ENCODE assay signal across 10 cellular contexts in the genomic region with DNA sequence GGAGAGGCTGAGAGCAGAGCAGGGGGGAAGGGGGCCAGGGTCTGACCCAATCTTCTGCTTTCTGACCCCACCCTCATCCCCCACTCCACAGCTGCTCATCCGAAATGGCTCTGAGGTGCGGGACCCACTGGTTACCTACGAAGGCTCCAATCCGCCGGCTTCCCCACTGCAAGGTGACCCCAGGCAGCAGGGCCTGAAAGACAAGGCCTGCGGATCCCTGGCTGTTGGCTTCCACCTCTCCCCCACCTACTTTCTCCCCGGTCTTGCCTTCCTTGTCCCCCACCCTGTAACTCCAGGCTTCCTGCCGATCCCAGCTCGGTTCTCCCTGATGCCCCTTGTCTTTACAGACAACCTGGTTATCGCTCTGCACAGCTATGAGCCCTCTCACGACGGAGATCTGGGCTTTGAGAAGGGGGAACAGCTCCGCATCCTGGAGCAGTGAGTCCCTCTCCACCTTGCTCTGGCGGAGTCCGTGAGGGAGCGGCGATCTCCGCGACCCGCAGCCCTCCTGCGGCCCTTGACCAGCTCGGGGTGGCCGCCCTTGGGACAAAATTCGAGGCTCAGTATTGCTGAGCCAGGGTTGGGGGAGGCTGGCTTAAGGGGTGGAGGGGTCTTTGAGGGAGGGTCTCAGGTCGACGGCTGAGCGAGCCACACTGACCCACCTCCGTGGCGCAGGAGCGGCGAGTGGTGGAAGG. TPM values are rescaled to one million over a fixed set of nuclear protein-coding genes. Genes with fewer than 3 reads are reported as not detected.
A peak's percentile ranks its signal among the peaks of the same experiment; 100 is the strongest.
DNase-seq lines count a peak whose midpoint lies in the region; ATAC-seq lines count a peak whose summit lies in the region.
"Had no signal": no experiment of that assay in that cellular context is flagged by ENCODE, and none has a peak within 500 bp of the region (broad histone marks: within the 10 kb centered on the region; RNA-seq: fewer than 3 reads in every experiment).

No MANE protein-coding gene starts in this region.

- peak overlapping the region; percentile 38 for H3K4me3 Mint-ChIP-seq in activated T-cell treated with anti-CD3 and anti-CD28 coated beads, Interleukin-2, amount 50 U/mL, for 4 hours
- H3K4me3 Mint-ChIP-seq in activated T-helper 1 cell treated with anti-CD3 and anti-CD28 coated beads, Interleukin-12 subunit alpha, Interleukin-12 subunit beta, Interleukin-2, Interleukin-4 antibody, amounts not matched to agents 30 ng/mL and 10 ng/mL and 1 ng/mL, durations not matched to agents 14 hours and 24 hours and 36 hours: no peak overlapping the region
- H3K4me3 Mint-ChIP-seq in stimulated activated effector memory CD8-positive, alpha-beta T cell treated with anti-CD3 and anti-CD28 coated beads, Interleukin-12 subunit alpha, Interleukin-12 subunit beta, amount 100 ng/mL, for 72 hours: no peak overlapping the region
- H3K4me3 Mint-ChIP-seq: brain had no signal

- no peaks in the 10 kb centered on the region for H3K27me3 Mint-ChIP-seq in activated T-cell treated with anti-CD3 and anti-CD28 coated beads, Interleukin-2, amount 50 U/mL, for 4 hours (ENCODE audit: low read depth)
- no peaks in the 10 kb centered on the region for H3K27me3 Mint-ChIP-seq in activated T-helper 1 cell treated with anti-CD3 and anti-CD28 coated beads, Interleukin-12 subunit alpha, Interleukin-12 subunit beta, Interleukin-2, Interleukin-4 antibody, amounts not matched to agents 30 ng/mL and 10 ng/mL and 1 ng/mL, durations not matched to agents 14 hours and 24 hours and 36 hours (ENCODE audit: insufficient read depth)
- H3K27me3 Mint-ChIP-seq: naive B cell had no signal

- H3K9me3 Mint-ChIP-seq in activated T-cell treated with anti-CD3 and anti-CD28 coated beads, Interleukin-2, amount 50 U/mL, for 4 hours: no peaks in the 10 kb centered on the region
- no peaks in the 10 kb centered on the region for H3K9me3 Mint-ChIP-seq in activated T-helper 1 cell treated with anti-CD3 and anti-CD28 coated beads, Interleukin-12 subunit alpha, Interleukin-12 subunit beta, Interleukin-2, Interleukin-4 antibody, amounts not matched to agents 30 ng/mL and 10 ng/mL and 1 ng/mL, durations not matched to agents 14 hours and 24 hours and 36 hours
- H3K9me3 Mint-ChIP-seq in stimulated activated effector memory CD8-positive, alpha-beta T cell treated with anti-CD3 and anti-CD28 coated beads, Interleukin-12 subunit alpha, Interleukin-12 subunit beta, amount 100 ng/mL, for 72 hours: no peaks in the 10 kb centered on the region
- H3K9me3 Mint-ChIP-seq: naive B cell had no signal

- intact Hi-C loops in activated T-helper 1 cell treated with anti-CD3 and anti-CD28 coated beads, Interleukin-12 subunit alpha, Interleukin-12 subunit beta, Interleukin-2, Interleukin-4 antibody, amounts not matched to agents 30 ng/mL and 10 ng/mL and 1 ng/mL, durations not matched to agents 14 hours and 24 hours and 36 hours (cut with micrococcal nuclease): loop anchor here (1.0 to 10.0 kb wide), 2 partner anchors 24 to 50 kb away; a partner anchor contains a TSS

- H3K27ac Mint-ChIP-seq in activated T-helper 1 cell treated with anti-CD3 and anti-CD28 coated beads, Interleukin-12 subunit alpha, Interleukin-12 subunit beta, Interleukin-2, Interleukin-4 antibody, amounts not matched to agents 30 ng/mL and 10 ng/mL and 1 ng/mL, durations not matched to agents 14 hours and 24 hours and 36 hours: peak overlapping the region; percentile 89
- H3K27ac Mint-ChIP-seq in stimulated activated effector memory CD8-positive, alpha-beta T cell treated with anti-CD3 and anti-CD28 coated beads, Interleukin-12 subunit alpha, Interleukin-12 subunit beta, amount 100 ng/mL, for 72 hours: peak overlapping the region; percentile 95
- H3K27ac Mint-ChIP-seq: brain had no signal

- H3K4me1 Mint-ChIP-seq in activated T-cell treated with anti-CD3 and anti-CD28 coated beads, Interleukin-2, amount 50 U/mL, for 4 hours (ENCODE audit: low read depth): peaks cover 48% of the 10 kb centered on the region
- peaks cover 42% of the 10 kb centered on the region for H3K4me1 Mint-ChIP-seq in activated T-helper 1 cell treated with anti-CD3 and anti-CD28 coated beads, Interleukin-12 subunit alpha, Interleukin-12 subunit beta, Interleukin-2, Interleukin-4 antibody, amounts not matched to agents 30 ng/mL and 10 ng/mL and 1 ng/mL, durations not matched to agents 14 hours and 24 hours and 36 hours (ENCODE audit: low read depth)
- H3K4me1 Mint-ChIP-seq in stimulated activated effector memory CD8-positive, alpha-beta T cell treated with anti-CD3 and anti-CD28 coated beads, Interleukin-12 subunit alpha, Interleukin-12 subunit beta, amount 100 ng/mL, for 72 hours: peaks cover 47% of the 10 kb centered on the region

- no peak for ATAC-seq in activated T-cell treated with anti-CD3 and anti-CD28 coated beads, Interleukin-2, amount 50 U/mL, for 4 hours
- no peak for ATAC-seq in stimulated activated effector memory CD8-positive, alpha-beta T cell treated with anti-CD3 and anti-CD28 coated beads, Interleukin-12 subunit alpha, Interleukin-12 subunit beta, amount 100 ng/mL, for 72 hours
- ATAC-seq in GM21619 (IDR thresholded peaks at IDR 0.05; ENCODE audit: unreplicated experiment): no peak

- H3K36me3 Mint-ChIP-seq in activated T-cell treated with anti-CD3 and anti-CD28 coated beads, Interleukin-2, amount 50 U/mL, for 4 hours (ENCODE audit: insufficient read depth): peaks cover 25% of the 10 kb centered on the region
- H3K36me3 Mint-ChIP-seq in activated T-helper 1 cell treated with anti-CD3 and anti-CD28 coated beads, Interleukin-12 subunit alpha, Interleukin-12 subunit beta, Interleukin-2, Interleukin-4 antibody, amounts not matched to agents 30 ng/mL and 10 ng/mL and 1 ng/mL, durations not matched to agents 14 hours and 24 hours and 36 hours (ENCODE audit: low read depth): peaks cover 62% of the 10 kb centered on the region
- H3K36me3 Mint-ChIP-seq in stimulated activated effector memory CD8-positive, alpha-beta T cell treated with anti-CD3 and anti-CD28 coated beads, Interleukin-12 subunit alpha, Interleukin-12 subunit beta, amount 100 ng/mL, for 72 hours: peaks cover 100% of the 10 kb centered on the region
- H3K36me3 Mint-ChIP-seq: brain had no signal

- no peak for DNase-seq in activated T-cell treated with anti-CD3 and anti-CD28 coated beads, Interleukin-2, amount 50 U/mL, for 4 hours
- DNase-seq in activated T-cell treated with anti-CD3 and anti-CD28 coated beads, Interleukin-2, amount 50 U/mL, for 1 hour: no peak
- DNase-seq in activated T-helper 1 cell treated with anti-CD3 and anti-CD28 coated beads, Interleukin-12 subunit alpha, Interleukin-12 subunit beta, Interleukin-2, Interleukin-4 antibody, amounts not matched to agents 30 ng/mL and 10 ng/mL and 1 ng/mL, durations not matched to agents 14 hours and 24 hours and 36 hours (ENCODE audit: low spot score): no peak
- DNase-seq in stimulated activated effector memory CD8-positive, alpha-beta T cell treated with anti-CD3 and anti-CD28 coated beads, Interleukin-12 subunit alpha, Interleukin-12 subunit beta, amount 100 ng/mL, for 72 hours (ENCODE audit: low spot score in 2 of 2): no peak
- DNase-seq in hippocampal formation (lab: John Stamatoyannopoulos, UW): no peak
- DNase-seq: naive B cell, SJCRH30 had no signal

RNA-seq across cellular contexts. Expression of a gene that starts 17.1 kb away (rescaled TPM):
- total RNA-seq in activated T-cell treated with anti-CD3 and anti-CD28 coated beads, Interleukin-2, amount 50 U/mL, for 4 hours: 100 to 1,000 TPM; 168 to 177 (median 173) TPM
- total RNA-seq in activated T-helper 1 cell treated with anti-CD3 and anti-CD28 coated beads, Interleukin-12 subunit alpha, Interleukin-12 subunit beta, Interleukin-2, Interleukin-4 antibody, amounts not matched to agents 30 ng/mL and 10 ng/mL and 1 ng/mL, durations not matched to agents 14 hours and 24 hours and 36 hours: 177 and 179 TPM in 2 replicates

RNA-seq across cellular contexts. Expression of a gene that starts 23.7 kb away (rescaled TPM):
- total RNA-seq in activated T-cell treated with anti-CD3 and anti-CD28 coated beads, Interleukin-2, amount 50 U/mL, for 4 hours: 100 to 1,000 TPM; 187 to 238 (median 237) TPM
- total RNA-seq in activated T-helper 1 cell treated with anti-CD3 and anti-CD28 coated beads, Interleukin-12 subunit alpha, Interleukin-12 subunit beta, Interleukin-2, Interleukin-4 antibody, amounts not matched to agents 30 ng/mL and 10 ng/mL and 1 ng/mL, durations not matched to agents 14 hours and 24 hours and 36 hours: 269 and 281 TPM in 2 replicates
- total RNA-seq: GM23248 had no signal

RNA-seq across cellular contexts. Expression of a gene that starts 27.8 kb away (rescaled TPM):
- total RNA-seq in activated T-cell treated with anti-CD3 and anti-CD28 coated beads, Interleukin-2, amount 50 U/mL, for 4 hours: under 1 TPM in 1 of 3 donors, not detected in 2; 0.25 TPM
- 0.57 and 0.61 TPM in 2 replicates for total RNA-seq in activated T-helper 1 cell treated with anti-CD3 and anti-CD28 coated beads, Interleukin-12 subunit alpha, Interleukin-12 subunit beta, Interleukin-2, Interleukin-4 antibody, amounts not matched to agents 30 ng/mL and 10 ng/mL and 1 ng/mL, durations not matched to agents 14 hours and 24 hours and 36 hours
- total RNA-seq: SJCRH30 had no signal

RNA-seq across cellular contexts. Expression of a gene that starts 52.6 kb away (rescaled TPM):
- total RNA-seq in activated T-cell treated with anti-CD3 and anti-CD28 coated beads, Interleukin-2, amount 50 U/mL, for 4 hours: 100 to 1,000 TPM; 404 to 436 (median 434) TPM
- 297 TPM in 2 replicates for total RNA-seq in activated T-helper 1 cell treated with anti-CD3 and anti-CD28 coated beads, Interleukin-12 subunit alpha, Interleukin-12 subunit beta, Interleukin-2, Interleukin-4 antibody, amounts not matched to agents 30 ng/mL and 10 ng/mL and 1 ng/mL, durations not matched to agents 14 hours and 24 hours and 36 hours

RNA-seq across cellular contexts. Expression of a gene that starts 52.6 kb away (rescaled TPM):
- total RNA-seq in activated T-cell treated with anti-CD3 and anti-CD28 coated beads, Interleukin-2, amount 50 U/mL, for 4 hours: 1 to 10 TPM; 8.0 to 9.2 (median 8.2) TPM
- 13.5 and 15.0 TPM in 2 replicates for total RNA-seq in activated T-helper 1 cell treated with anti-CD3 and anti-CD28 coated beads, Interleukin-12 subunit alpha, Interleukin-12 subunit beta, Interleukin-2, Interleukin-4 antibody, amounts not matched to agents 30 ng/mL and 10 ng/mL and 1 ng/mL, durations not matched to agents 14 hours and 24 hours and 36 hours
